Comparison of ENCODE assay signal across 11 cellular contexts in the genomic region with DNA sequence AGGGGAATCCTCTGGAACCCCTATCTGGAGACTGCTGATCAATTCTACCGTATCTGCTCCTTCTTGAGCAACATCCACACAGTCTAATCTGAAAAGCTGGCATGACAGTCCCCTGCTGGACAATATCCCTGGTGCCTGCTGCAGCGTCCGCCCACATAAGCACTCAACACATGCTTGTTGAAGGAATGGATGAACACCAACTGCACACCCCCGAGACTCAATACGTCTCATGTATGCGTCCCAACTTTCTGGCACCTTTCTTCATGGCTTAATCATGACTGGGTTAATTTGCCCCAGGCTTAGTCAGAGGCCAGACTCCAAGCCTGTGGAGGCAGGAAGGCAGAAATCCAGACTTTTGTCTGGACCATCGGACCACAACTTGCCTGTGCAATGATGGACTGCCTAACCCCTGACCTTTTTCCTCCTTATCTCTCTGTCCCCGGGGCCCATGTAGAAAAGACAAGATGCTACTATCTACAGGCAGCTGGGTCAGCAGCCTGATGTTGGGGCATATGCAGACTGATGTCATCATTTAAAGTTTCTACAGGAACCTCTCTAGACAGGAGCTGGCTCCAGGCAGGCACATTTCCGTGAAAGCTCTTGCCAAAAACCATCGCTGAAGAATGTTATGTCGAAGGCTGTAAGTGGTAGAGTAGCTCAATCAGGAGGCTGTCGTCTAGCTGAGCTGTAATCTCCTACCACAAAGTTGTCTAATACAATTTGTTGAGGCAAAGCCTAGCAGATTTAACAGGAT.
DNase-seq lines count a peak whose midpoint lies in the region; ATAC-seq, FAIRE-seq and TF ChIP-seq lines count a peak whose summit lies in the region.
"Had no signal": no experiment of that assay in that cellular context is flagged by ENCODE, and none has a peak within 500 bp of the region (broad histone marks: within the 10 kb centered on the region; RNA-seq: fewer than 3 reads in every experiment).

No MANE protein-coding gene starts in this region.

- no peaks in the 10 kb centered on the region for H3K27me3 Mint-ChIP-seq in astrocyte (ENCODE audit: low read depth, unreplicated experiment)
- peaks cover 21% of the 10 kb centered on the region for H3K27me3 Mint-ChIP-seq in CD8-positive, alpha-beta T cell (ENCODE audit: low read depth)

- peak overlapping the region; percentile 96 for H3K27ac Mint-ChIP-seq in astrocyte (ENCODE audit: unreplicated experiment)
- no peak overlapping the region for H3K27ac Mint-ChIP-seq in CD8-positive, alpha-beta T cell
- H3K27ac Mint-ChIP-seq: B cell had no signal

- no peaks in the 10 kb centered on the region for H3K9me3 Mint-ChIP-seq in astrocyte (ENCODE audit: unreplicated experiment)
- H3K9me3 Mint-ChIP-seq in CD8-positive, alpha-beta T cell: no peaks in the 10 kb centered on the region

- H2AFZ ChIP-seq in astrocyte (ENCODE audit: low read depth, low read length): no peak overlapping the region

- peaks cover 50% of the 10 kb centered on the region for H3K4me1 Mint-ChIP-seq in astrocyte (ENCODE audit: low read depth, unreplicated experiment)
- no peaks in the 10 kb centered on the region for H3K4me1 Mint-ChIP-seq in CD8-positive, alpha-beta T cell (ENCODE audit: low read depth)
- H3K4me1 Mint-ChIP-seq: B cell had no signal

- H3K4me3 Mint-ChIP-seq in astrocyte (ENCODE audit: unreplicated experiment): no peak overlapping the region
- H3K4me3 Mint-ChIP-seq in CD8-positive, alpha-beta T cell: no peak overlapping the region
- H3K4me3 Mint-ChIP-seq: B cell had no signal

- H3K4me2 ChIP-seq in astrocyte (ENCODE audit: low read length): peak overlapping the region; percentile 78

- no peaks in the 10 kb centered on the region for H3K27me3 ChIP-seq in astrocyte (ENCODE audit: insufficient read depth, low read length)
- H3K27me3 ChIP-seq in aorta (ENCODE audit: control insufficient read depth in 1 of 2, insufficient read depth in 2 of 2, low read length in 1 of 2): no peaks in the 10 kb centered on the region
- no peaks in the 10 kb centered on the region for H3K27me3 ChIP-seq in CD8-positive, alpha-beta T cell (ENCODE audit: insufficient read depth, low read length)

- no peaks in the 10 kb centered on the region for H3K79me2 ChIP-seq in astrocyte (ENCODE audit: insufficient read depth, low read length)

- WGBS in aorta, 2 donors: 10 to 13% methylated on average over 12 of the region's 12 CpGs

- peaks cover 40% of the 10 kb centered on the region for H3K4me1 ChIP-seq in astrocyte (ENCODE audit: insufficient read depth, low read length)
- H3K4me1 ChIP-seq in aorta (ENCODE audit: control insufficient read depth in 1 of 2, insufficient read depth in 2 of 2, low read length in 2 of 2): peaks cover 4 to 10% of the 10 kb centered on the region in 2 donors
- no peaks in the 10 kb centered on the region for H3K4me1 ChIP-seq in CD8-positive, alpha-beta T cell (ENCODE audit: insufficient read depth, low read length)

- peak; percentile 84 for ATAC-seq in aorta (ENCODE audit: low FRiP score)
- no peak for ATAC-seq in CD8-positive, alpha-beta T cell

- H3K9me3 ChIP-seq in astrocyte (ENCODE audit: insufficient read depth, low read depth, low read length) (no peaks in the 10 kb centered on the region), aorta (ENCODE audit: control insufficient read depth, low read length) (no peaks in the 10 kb centered on the region)
- no peaks in the 10 kb centered on the region for H3K9me3 ChIP-seq in CD8-positive, alpha-beta T cell (ENCODE audit: low read length)

- peak overlapping the region; percentile 79 for H3K9ac ChIP-seq in astrocyte (ENCODE audit: low read length)

- FAIRE-seq in astrocyte (lab: Jason Lieb, UNC): peak; percentile 96
- FAIRE-seq: islet of Langerhans had no signal

- H3K36me3 ChIP-seq in astrocyte (ENCODE audit: insufficient read depth, low read length): no peaks in the 10 kb centered on the region
- H3K36me3 ChIP-seq in aorta (ENCODE audit: control insufficient read depth in 1 of 2, insufficient read depth in 2 of 2, low read length in 1 of 2): no peaks in the 10 kb centered on the region
- no peaks in the 10 kb centered on the region for H3K36me3 ChIP-seq in CD8-positive, alpha-beta T cell (ENCODE audit: insufficient read depth, low read length)

- POLR2A ChIA-PET in HEK293T (lab: Yijun Ruan, JAX): no interaction called here
- POLR2A ChIA-PET in CD8-positive, alpha-beta T cell (lab: Charles Lee): no interaction called here

- H3K27ac ChIP-seq in astrocyte (ENCODE audit: low read depth, low read length) (peak overlapping the region; percentile 97), aorta (ENCODE audit: low read depth in 1 of 2, low read length in 2 of 2) (peak overlapping the region in 1 of 2 donors; percentile 96)
- H3K27ac ChIP-seq in CD8-positive, alpha-beta T cell (ENCODE audit: low read depth, low read length): no peak overlapping the region

- DNase-seq in SHP77 (lab: John Stamatoyannopoulos, UW) (peak; percentile 30), SHP77 treated with DMSO at 0.1 percent for 48 hours (lab: John Stamatoyannopoulos, UW) (no peak), astrocyte (ENCODE audit: low read depth) (peak; percentile 100), iris pigment epithelial cell (ENCODE audit: low read depth) (peak; percentile 93), aorta (peak in 1 of 2 donors; percentile 70), HEK293T (ENCODE audit: extremely low spot score) (no peak), NCI-H510A (lab: John Stamatoyannopoulos, UW) (no peak)
- DNase-seq in CD8-positive, alpha-beta T cell: no peak
- DNase-seq: activated naive CD4-positive, alpha-beta T cell treated with anti-CD3 and anti-CD28 coated beads, Interleukin-2, amount 50 U/mL, for 16 hours had no signal

- CTCF ChIA-PET in HEK293T (lab: Yijun Ruan, JAX): interaction anchor here (0.9 to 1.3 kb wide), 2 partner anchors 12 to 81 kb away, joined by 3 to 4 read pairs; no protein-coding TSS in a partner anchor
- CTCF ChIA-PET in CD8-positive, alpha-beta T cell (lab: Charles Lee): no interaction called here

- peaks cover 2% of the 10 kb centered on the region for H3K36me3 Mint-ChIP-seq in astrocyte (ENCODE audit: low read depth, unreplicated experiment)
- no peaks in the 10 kb centered on the region for H3K36me3 Mint-ChIP-seq in CD8-positive, alpha-beta T cell

- TF ChIP-seq CTCF in astrocyte (IDR thresholded peaks at IDR 0.05; ENCODE audit: insufficient read depth, low read depth, low read length): peak; percentile 54
- no peak for TF ChIP-seq CTCF in CD8-positive, alpha-beta T cell (IDR thresholded peaks at IDR 0.05)

- intact Hi-C loops in aorta (cut with DNase I): loop anchor here in 1 of 2 donors (2.0 kb wide), 2 partner anchors 32 to 116 kb away; no protein-coding TSS in a partner anchor
- intact Hi-C loops in CD8-positive, alpha-beta T cell (cut with DNase I, micrococcal nuclease): no loop called here

- H3K4me3 ChIP-seq in astrocyte (ENCODE audit: insufficient read depth, low read depth, low read length) (no peak overlapping the region), aorta (ENCODE audit: low read length in 2 of 2) (no peak overlapping the region)
- H3K4me3 ChIP-seq in CD8-positive, alpha-beta T cell (ENCODE audit: low read depth, low read length): no peak overlapping the region

- no peaks in the 10 kb centered on the region for H4K20me1 ChIP-seq in astrocyte (ENCODE audit: insufficient read depth, low read length)

TF ChIP-seq in HEK293T, 16 proteins besides CTCF, POLR2A, EP300 and RAD21:
- TF ChIP-seq NFRKB (IDR thresholded peaks at IDR 0.05) (no peak), FOXK2 (IDR thresholded peaks at IDR 0.05) (no peak), ZNF384 (IDR thresholded peaks at IDR 0.05) (no peak), BHLHE40 (IDR thresholded peaks at IDR 0.05; ENCODE audit: borderline replicate concordance) (no peak), PKNOX1 (IDR thresholded peaks at IDR 0.05) (no peak), TARDBP (IDR thresholded peaks at IDR 0.05) (no peak), LEF1 (IDR thresholded peaks at IDR 0.05; ENCODE audit: borderline replicate concordance) (no peak), FOXM1 (IDR thresholded peaks at IDR 0.05; ENCODE audit: borderline replicate concordance) (no peak), SUZ12 (IDR thresholded peaks at IDR 0.05) (no peak)

Comparison
In these comparisons a context has a peak if more than half of its experiments do, and no peak if none do; other contexts are left out.
1. DNase-seq: peak in SHP77 (2 of 2), astrocyte (single experiment) and iris pigment epithelial cell (single experiment); none in SHP77 treated with DMSO at 0.1 percent for 48 hours (single experiment), HEK293T (single experiment), NCI-H510A (single experiment) and CD8-positive, alpha-beta T cell (0 of 7).